Comparison of ENCODE assay signal across 9 cellular contexts in genomic region chr12:22047495-22047894, GRCh38. TPM values are rescaled to one million over a fixed set of nuclear protein-coding genes. Genes with fewer than 3 reads are reported as not detected.
DNase-seq lines count a peak whose midpoint lies in the region; ATAC-seq and TF ChIP-seq lines count a peak whose summit lies in the region.
"Had no signal": no experiment of that assay in that cellular context is flagged by ENCODE, and none has a peak within 500 bp of the region (broad histone marks: within the 10 kb centered on the region; RNA-seq: fewer than 3 reads in every experiment).

No MANE protein-coding gene starts in this region.

- H3K27me3 Mint-ChIP-seq in endothelial cell (ENCODE audit: unreplicated experiment), result no peaks in the 10 kb centered on the region

- H3K9me3 Mint-ChIP-seq in endothelial cell (ENCODE audit: unreplicated experiment), result no peaks in the 10 kb centered on the region

- H3K9me3 ChIP-seq in GM23248 (ENCODE audit: low read depth) (no peaks in the 10 kb centered on the region), Panc1 (ENCODE audit: control insufficient read depth, insufficient read depth, low read depth, low read length) (no peaks in the 10 kb centered on the region), osteoblast (ENCODE audit: low read depth, low read length) (no peaks in the 10 kb centered on the region), gastrocnemius medialis (no peaks in the 10 kb centered on the region)
- H3K9me3 ChIP-seq: thyroid gland had no signal

- no peak for ATAC-seq in Panc1
- no peak for ATAC-seq in gastrocnemius medialis

- no peak overlapping the region for H3K27ac ChIP-seq in GM23248
- H3K27ac ChIP-seq in Panc1 (ENCODE audit: low read length), result no peak overlapping the region
- no peak overlapping the region for H3K27ac ChIP-seq in osteoblast (ENCODE audit: low read depth, low read length)
- H3K27ac ChIP-seq in gastrocnemius medialis, result peak overlapping the region in 1 of 4 donors; percentile 93

- H3K4me3 ChIP-seq in GM23248 (peak overlapping the region; percentile 95), Panc1 (ENCODE audit: low read depth in 2 of 2, low read length in 2 of 2) (peak overlapping the region in 1 of 2 experiments; percentile 79; a peak in 2 of 4 replicates), osteoblast (ENCODE audit: insufficient read depth, low read length) (no peak overlapping the region), gastrocnemius medialis (peak overlapping the region in 2 of 4 donors; percentile 94 to 100)

- no peak overlapping the region for H2AFZ ChIP-seq in GM23248
- H2AFZ ChIP-seq in osteoblast (ENCODE audit: low read length), result no peak overlapping the region

- no peaks in the 10 kb centered on the region for H3K27me3 ChIP-seq in GM23248 (replicated peaks; ENCODE audit: insufficient read depth)
- no peaks in the 10 kb centered on the region for H3K27me3 ChIP-seq in Panc1 (ENCODE audit: control insufficient read depth, insufficient read depth, low read length)
- no peaks in the 10 kb centered on the region for H3K27me3 ChIP-seq in osteoblast (ENCODE audit: insufficient read depth, low read length)
- no peaks in the 10 kb centered on the region for H3K27me3 ChIP-seq in gastrocnemius medialis
- H3K27me3 ChIP-seq: thyroid gland had no signal

- TF ChIP-seq POLR2A in gastrocnemius medialis (IDR thresholded peaks at IDR 0.05), result no peak

- DNase-seq in GM23248 (no peak), Panc1 (ENCODE audit: low read depth, low spot score) (no peak), endothelial cell (ENCODE audit: low spot score) (no peak), osteoblast (ENCODE audit: insufficient read length, low spot score, missing footprints) (no peak), retina (no peak), GM03348 (ENCODE audit: low spot score) (no peak), gastrocnemius medialis (no peak)
- DNase-seq: T-helper 9 cell had no signal

- peak overlapping the region; percentile 91 for H3K4me2 ChIP-seq in GM23248 (ENCODE audit: unreplicated experiment)
- peak overlapping the region; percentile 97 for H3K4me2 ChIP-seq in osteoblast (ENCODE audit: insufficient read depth, low read length)

- in situ Hi-C loops in GM23248 (cut with MboI) (no loop called here), Panc1 (cut with HindIII; ENCODE audit: low pct_unique_long_range_greater_than_20kb, low sequenced_read_pairs) (no loop called here), gastrocnemius medialis (cut with MboI; ENCODE audit: low sequenced_read_pairs in 4 of 4) (no loop called here)

- H3K36me3 ChIP-seq in GM23248 (ENCODE audit: low read depth) (no peaks in the 10 kb centered on the region), Panc1 (ENCODE audit: control insufficient read depth, insufficient read depth, low read length) (no peaks in the 10 kb centered on the region; the same call in 1 of the 2 replicates), osteoblast (ENCODE audit: insufficient read depth, low read length) (no peaks in the 10 kb centered on the region), gastrocnemius medialis (peaks cover 0 to 4% of the 10 kb centered on the region in 2 donors)
- H3K36me3 ChIP-seq: thyroid gland had no signal

- no peaks in the 10 kb centered on the region for H3K9me2 ChIP-seq in GM23248 (ENCODE audit: insufficient read depth)

- intact Hi-C loops in Panc1 (cut with micrococcal nuclease; ENCODE audit: unreplicated experiment), result no loop called here
- intact Hi-C loops in gastrocnemius medialis (cut with DNase I; ENCODE audit: low total_unique reads), result loop anchor here (2.0 to 10.0 kb wide), 2 partner anchors 497 to 547 kb away; partner anchors contain the start of genes C2CD5, GOLT1B and RECQL

- peaks cover 14% of the 10 kb centered on the region for H3K4me1 ChIP-seq in GM23248 (ENCODE audit: insufficient read depth)
- no peaks in the 10 kb centered on the region for H3K4me1 ChIP-seq in Panc1 (ENCODE audit: control insufficient read depth, insufficient read depth, low read length)
- H3K4me1 ChIP-seq in osteoblast (ENCODE audit: insufficient read depth, low read length), result peaks cover 17% of the 10 kb centered on the region
- H3K4me1 ChIP-seq in gastrocnemius medialis, result peaks cover 2 to 17% of the 10 kb centered on the region in 2 donors

- POLR2A ChIA-PET in Panc1 (lab: Charles Lee), result no interaction called here

- H3K36me3 Mint-ChIP-seq in endothelial cell (ENCODE audit: low read depth, unreplicated experiment), result no peaks in the 10 kb centered on the region

- H3K4me1 Mint-ChIP-seq in endothelial cell (ENCODE audit: unreplicated experiment), result peaks cover 22% of the 10 kb centered on the region

- H3K27ac Mint-ChIP-seq in endothelial cell (ENCODE audit: unreplicated experiment), result peak overlapping the region; percentile 20

- H3K9ac ChIP-seq in GM23248, result peak overlapping the region; percentile 87; the same call in 1 of the 2 replicates

- peaks cover 9% of the 10 kb centered on the region for H3F3A ChIP-seq in GM23248 (ENCODE audit: insufficient read depth)

- peaks cover 62% of the 10 kb centered on the region for H3K79me2 ChIP-seq in GM23248 (ENCODE audit: insufficient read depth)
- peaks cover 60% of the 10 kb centered on the region for H3K79me2 ChIP-seq in osteoblast (ENCODE audit: insufficient read depth, low read length)

- peak overlapping the region; percentile 96 for H3K4me3 Mint-ChIP-seq in endothelial cell (ENCODE audit: unreplicated experiment)

- H4K20me1 ChIP-seq in GM23248 (ENCODE audit: insufficient read depth), result no peaks in the 10 kb centered on the region
- peaks cover 4% of the 10 kb centered on the region for H4K20me1 ChIP-seq in osteoblast (ENCODE audit: insufficient read depth, low read length)

- 71 to 76% methylated on average over 2 of the region's 2 CpGs for WGBS in GM23248 (ENCODE audit: low coverage in 1 of 2, low lambda C conversion rate in 2 of 2, missing lambda C conversion rate in 2 of 2), 2 experiments

- TSS peak; percentile 69 for BruUV-seq in Panc1 (replicated peaks; lab: Mats Ljungman, UMichigan)

- CTCF ChIA-PET in Panc1 (lab: Charles Lee), result interaction anchor here (0.7 kb wide), 1 partner anchor 396 kb away, joined by 3 read pairs; no protein-coding TSS in a partner anchor

- TF ChIP-seq CTCF in Panc1 (IDR thresholded peaks at IDR 0.05) (no peak), endothelial cell (IDR thresholded peaks at IDR 0.05; ENCODE audit: unreplicated experiment) (no peak), osteoblast (IDR thresholded peaks at IDR 0.05; ENCODE audit: extremely low read depth, low read depth, low read length) (no peak), gastrocnemius medialis (IDR thresholded peaks at IDR 0.05 in 4 of 5, conservative IDR thresholded peaks at IDR 0.05 in 1 of 5) (no peak)

RNA-seq across cellular contexts. Expression of gene CMAS, which starts 1.5 kb away (rescaled TPM):
- total RNA-seq in GM23248 (2014; rRNA removed; shearing (Covaris generic)), result 30.4 and 42.2 TPM in 2 replicates
- polyA plus RNA-seq in GM23248 (2016; fragmentation: Nextera tagmentation; extraction: Ambion mirVana), result 56.8 and 61.3 TPM in 2 replicates
- 24.3 TPM for total RNA-seq in Panc1 (2021; ENCODE audit: unreplicated experiment)
- 24.1 TPM for polyA plus RNA-seq in Panc1 (2012; ENCODE audit: insufficient read length)
- 26.5 TPM for total RNA-seq in endothelial cell (ENCODE audit: unreplicated experiment)
- 16.8 and 20.6 TPM in 2 replicates for total RNA-seq in osteoblast
- total RNA-seq in gastrocnemius medialis, result 10 to 100 TPM; 28.2 to 33.4 (median 29.8) TPM
